In the genomic region with DNA sequence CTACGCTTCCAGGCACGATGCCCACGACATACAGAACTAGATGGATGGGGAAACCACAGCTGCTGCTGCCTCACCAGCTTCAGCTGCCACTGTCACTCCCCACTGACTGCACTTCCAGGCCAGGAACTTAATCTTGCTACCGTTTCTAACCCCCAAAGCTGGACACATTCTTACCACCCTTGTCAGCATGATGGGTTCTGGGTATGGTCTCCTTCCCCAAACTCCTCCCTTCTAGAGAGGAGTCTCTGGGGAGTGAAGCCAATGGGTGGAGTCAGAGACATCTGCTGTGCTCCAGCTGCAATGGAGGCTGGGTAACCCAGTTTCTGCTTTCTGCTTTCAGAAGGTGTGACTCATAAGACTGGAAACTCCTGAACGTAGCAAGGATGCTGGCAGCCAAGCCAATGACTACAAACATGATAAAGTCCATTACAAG, we compare ENCODE assay signal across 9 cellular contexts.
A peak's percentile ranks its signal among the peaks of the same experiment; 100 is the strongest.
DNase-seq lines count a peak whose midpoint lies in the region; ATAC-seq and TF ChIP-seq lines count a peak whose summit lies in the region.
"Had no signal": no experiment of that assay in that cellular context is flagged by ENCODE, and none has a peak within 500 bp of the region (broad histone marks: within the 10 kb centered on the region; RNA-seq: fewer than 3 reads in every experiment).

No MANE protein-coding gene starts in this region.

- H3K36me3 Mint-ChIP-seq in naive B cell (no peaks in the 10 kb centered on the region), osteocyte (ENCODE audit: unreplicated experiment) (no peaks in the 10 kb centered on the region)

- H3K4me1 Mint-ChIP-seq in naive B cell (peaks cover 8 to 20% (median 11%) of the 10 kb centered on the region in 3 donors), osteocyte (ENCODE audit: unreplicated experiment) (peaks cover 16% of the 10 kb centered on the region)

- H3K23ac ChIP-seq in IMR-90 (ENCODE audit: low read depth, low read length) = no peak overlapping the region

- H3K79me1 ChIP-seq in IMR-90 (ENCODE audit: low read depth in 1 of 2, low read length in 2 of 2) = no peaks in the 10 kb centered on the region

- peak overlapping the region; percentile 71 for H2AFZ ChIP-seq in IMR-90 (replicated peaks; ENCODE audit: low read length, poor library complexity)

- H3K27me3 Mint-ChIP-seq in naive B cell (peaks cover 5 to 14% (median 12%) of the 10 kb centered on the region in 3 donors), osteocyte (ENCODE audit: unreplicated experiment) (peaks cover 14% of the 10 kb centered on the region)

- H3K27ac Mint-ChIP-seq in naive B cell (peak overlapping the region in 1 of 6 donors; percentile 13), osteocyte (ENCODE audit: unreplicated experiment) (no peak overlapping the region)

- no peak overlapping the region for H2BK20ac ChIP-seq in IMR-90 (ENCODE audit: low read depth, low read length)

- peak; percentile 84 for ATAC-seq in GM21529 (IDR thresholded peaks at IDR 0.05; ENCODE audit: unreplicated experiment)
- ATAC-seq in IMR-90 (ENCODE audit: low read depth) = peak; percentile 97
- peak; percentile 82 to 87 for ATAC-seq in naive B cell (ENCODE audit: low read depth in 2 of 2)

- H3K56ac ChIP-seq in IMR-90 (ENCODE audit: extremely low read depth, insufficient read depth, low read length) = no peak overlapping the region

- in situ Hi-C loops in IMR-90 (cut with MboI; ENCODE audit: low sequenced_read_pairs) = no loop called here

- DNase-seq in DMS53 (lab: John Stamatoyannopoulos, UW) = peak; percentile 27
- DNase-seq in DMS53 treated with DMSO at 0.1 percent for 48 hours (lab: John Stamatoyannopoulos, UW; ENCODE audit: unreplicated experiment) = no peak
- DNase-seq in IMR-90 = peak; percentile 92
- DNase-seq in amniotic stem cell (lab: John Stamatoyannopoulos, UW) = peak; percentile 67
- peak; percentile 24 for DNase-seq in naive B cell
- DNase-seq in activated effector memory CD4-positive, alpha-beta T cell treated with Interleukin-2 at 50 U/mL for 16 hours = no peak
- no peak for DNase-seq in osteocyte (ENCODE audit: extremely low spot score, unreplicated experiment)

- 0 out of 2 replicates have a peak, but pooled peaks cover 2% of the 10 kb centered on the region for H3K9me3 ChIP-seq in IMR-90 (ENCODE audit: control insufficient read depth, insufficient read depth, low read length)

- no peak overlapping the region for H4K5ac ChIP-seq in IMR-90 (ENCODE audit: low read depth, low read length)

- 0% methylated on average over 1 of the region's 5 CpGs; no CpG with 5 or more reads in 1 of the 2 experiments for WGBS in IMR-90 (ENCODE audit: extremely low coverage in 2 of 2, insufficient read length in 1 of 2), 2 experiments

- intact Hi-C loops in IMR-90 (cut with micrococcal nuclease) = no loop called here

- H3K18ac ChIP-seq in IMR-90 (ENCODE audit: low read depth, low read length) = no peak overlapping the region

- H3K27ac ChIP-seq in IMR-90 (ENCODE audit: insufficient read depth, low read length) = no peak overlapping the region
- H3K27ac ChIP-seq: VCaP had no signal

- no peaks in the 10 kb centered on the region for H3K9me1 ChIP-seq in IMR-90 (ENCODE audit: insufficient read depth, low read length)

- POLR2A ChIA-PET in IMR-90 (lab: Charles Lee; ENCODE audit: unreplicated experiment) = no interaction called here

- no TSS peak for BruUV-seq in IMR-90 (replicated peaks; lab: Mats Ljungman, UMichigan)

- H3K4ac ChIP-seq in IMR-90 (ENCODE audit: low read depth, low read length) = no peak overlapping the region

- CTCF ChIA-PET in IMR-90 (lab: Yijun Ruan, JAX) = no interaction called here

- H4K91ac ChIP-seq in IMR-90 (ENCODE audit: insufficient read depth, low read depth, low read length) = no peak overlapping the region

- H3K4me1 ChIP-seq in IMR-90 (ENCODE audit: control insufficient read depth, insufficient read depth, low read length) = peaks cover 2% of the 10 kb centered on the region; the same call in 1 of the 2 replicates

- no peak overlapping the region for H2BK15ac ChIP-seq in IMR-90 (ENCODE audit: low read depth, low read length)

- no peak overlapping the region for H3K14ac ChIP-seq in IMR-90 (replicated peaks; ENCODE audit: low read depth, low read length)

- no peak for TF ChIP-seq RAD21 in IMR-90 (IDR thresholded peaks at IDR 0.05; ENCODE audit: low read length)

- H2BK120ac ChIP-seq in IMR-90 (ENCODE audit: low read depth, low read length) = no peak overlapping the region; the same call in 1 of the 2 replicates

- no peak overlapping the region for H3K9ac ChIP-seq in IMR-90 (ENCODE audit: low read depth, low read length)

- peaks cover 29% of the 10 kb centered on the region for H3K27me3 ChIP-seq in IMR-90 (ENCODE audit: control insufficient read depth, insufficient read depth, low read length)

- no peak overlapping the region for H3K4me2 ChIP-seq in IMR-90 (ENCODE audit: low read depth, low read length)

- dilution Hi-C loops in IMR-90 (cut with HindIII; ENCODE audit: low sequenced_read_pairs, unreplicated experiment) = no loop called here

- peak overlapping the region; percentile 15; the same call in 1 of the 2 replicates for H2AK5ac ChIP-seq in IMR-90 (ENCODE audit: low read depth, low read length)

- H3K9me3 Mint-ChIP-seq in naive B cell (peaks cover 0 to 6% (median 0%) of the 10 kb centered on the region in 7 donors), osteocyte (ENCODE audit: unreplicated experiment) (no peaks in the 10 kb centered on the region)

- no peaks in the 10 kb centered on the region for H3K36me3 ChIP-seq in IMR-90 (ENCODE audit: control insufficient read depth, insufficient read depth, low read length)

- no peak overlapping the region for H2AK9ac ChIP-seq in IMR-90 (replicated peaks; ENCODE audit: low read depth, low read length, poor library complexity)

- peak overlapping the region in 2 of 8 donors; percentile 13 to 42 for H3K4me3 Mint-ChIP-seq in naive B cell
- no peak overlapping the region for H3K4me3 Mint-ChIP-seq in osteocyte (ENCODE audit: unreplicated experiment)

- H2BK5ac ChIP-seq in IMR-90 (ENCODE audit: low read depth, low read length, poor library complexity, severe bottlenecking) = no peak overlapping the region

- H4K20me1 ChIP-seq in IMR-90 (ENCODE audit: insufficient read depth, low read length) = no peaks in the 10 kb centered on the region

- no peak for TF ChIP-seq CTCF in IMR-90 (conservative IDR thresholded peaks at IDR 0.05; ENCODE audit: low read depth, low read length)
- no peak for TF ChIP-seq CTCF in osteocyte (IDR thresholded peaks at IDR 0.05)

- no peak overlapping the region for H4K8ac ChIP-seq in IMR-90 (ENCODE audit: low read depth in 2 of 2, low read length in 2 of 2)

- no peak for TF ChIP-seq POLR2A in IMR-90 (IDR thresholded peaks at IDR 0.05; ENCODE audit: low read depth, low read length)

- H3K4me3 ChIP-seq in IMR-90 (ENCODE audit: insufficient read depth, low read depth, low read length) = no peak overlapping the region

TF ChIP-seq in IMR-90, 13 proteins besides CTCF, POLR2A, EP300 and RAD21:
- TF ChIP-seq RFX5 (IDR thresholded peaks at IDR 0.05; ENCODE audit: low read depth, low read length) (no peak), RCOR1 (IDR thresholded peaks at IDR 0.05; ENCODE audit: insufficient replicate concordance, low read length) (no peak), BHLHE40 (IDR thresholded peaks at IDR 0.05; ENCODE audit: low read depth, low read length) (no peak), MXI1 (IDR thresholded peaks at IDR 0.05; ENCODE audit: borderline replicate concordance, low read depth, low read length) (no peak), MAZ (IDR thresholded peaks at IDR 0.05; ENCODE audit: borderline replicate concordance, low read depth, low read length) (no peak), FOS (IDR thresholded peaks at IDR 0.05; ENCODE audit: low read depth, low read length) (0 out of 2 replicates have a peak, but pooled peaks have one; percentile 38), CHD1 (IDR thresholded peaks at IDR 0.05; ENCODE audit: low read depth, low read length) (no peak), MAFK (IDR thresholded peaks at IDR 0.05; ENCODE audit: low read depth, low read length) (no peak), SMC3 (IDR thresholded peaks at IDR 0.05; ENCODE audit: low read depth, low read length) (no peak), NFE2L2 (IDR thresholded peaks at IDR 0.05; ENCODE audit: low read depth, low read length) (no peak), CEBPB (IDR thresholded peaks at IDR 0.05; ENCODE audit: low read depth, low read length) (peak; percentile 24; the same call in 1 of the 2 replicates)
- TF ChIP-seq, protein P1, sequence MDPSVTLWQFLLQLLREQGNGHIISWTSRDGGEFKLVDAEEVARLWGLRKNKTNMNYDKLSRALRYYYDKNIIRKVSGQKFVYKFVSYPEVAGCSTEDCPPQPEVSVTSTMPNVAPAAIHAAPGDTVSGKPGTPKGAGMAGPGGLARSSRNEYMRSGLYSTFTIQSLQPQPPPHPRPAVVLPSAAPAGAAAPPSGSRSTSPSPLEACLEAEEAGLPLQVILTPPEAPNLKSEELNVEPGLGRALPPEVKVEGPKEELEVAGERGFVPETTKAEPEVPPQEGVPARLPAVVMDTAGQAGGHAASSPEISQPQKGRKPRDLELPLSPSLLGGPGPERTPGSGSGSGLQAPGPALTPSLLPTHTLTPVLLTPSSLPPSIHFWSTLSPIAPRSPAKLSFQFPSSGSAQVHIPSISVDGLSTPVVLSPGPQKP (IDR thresholded peaks at IDR 0.05; ENCODE audit: borderline replicate concordance, low read depth, low read length) = no peak
- TF ChIP-seq, protein P2, sequence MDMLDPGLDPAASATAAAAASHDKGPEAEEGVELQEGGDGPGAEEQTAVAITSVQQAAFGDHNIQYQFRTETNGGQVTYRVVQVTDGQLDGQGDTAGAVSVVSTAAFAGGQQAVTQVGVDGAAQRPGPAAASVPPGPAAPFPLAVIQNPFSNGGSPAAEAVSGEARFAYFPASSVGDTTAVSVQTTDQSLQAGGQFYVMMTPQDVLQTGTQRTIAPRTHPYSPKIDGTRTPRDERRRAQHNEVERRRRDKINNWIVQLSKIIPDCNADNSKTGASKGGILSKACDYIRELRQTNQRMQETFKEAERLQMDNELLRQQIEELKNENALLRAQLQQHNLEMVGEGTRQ (IDR thresholded peaks at IDR 0.05; ENCODE audit: low read depth, low read length) = no peak

Comparison
In these comparisons a context has a peak if more than half of its experiments do, and no peak if none do; other contexts are left out.
1. DNase-seq: peak in DMS53 (single experiment), IMR-90 (single experiment), amniotic stem cell (single experiment) and naive B cell (single experiment); none in DMS53 treated with DMSO at 0.1 percent for 48 hours (single experiment), activated effector memory CD4-positive, alpha-beta T cell treated with Interleukin-2 at 50 U/mL for 16 hours (single experiment) and osteocyte (single experiment).
2. Peak in every context shown above with its lines, with median percentiles within 50 percentile points of each other: ATAC-seq.